In genomic region chr5:28286566-28286965, GRCh38 we compare ENCODE assay signal across 21 cellular contexts.
DNase-seq lines count a peak whose midpoint lies in the region; ATAC-seq and TF ChIP-seq lines count a peak whose summit lies in the region.
"Had no signal": no experiment of that assay in that cellular context is flagged by ENCODE, and none has a peak within 500 bp of the region (broad histone marks: within the 10 kb centered on the region; RNA-seq: fewer than 3 reads in every experiment).

No MANE protein-coding gene starts in this region.

- H4K20me1 ChIP-seq in hepatocyte (ENCODE audit: insufficient read depth, poor library complexity, severe bottlenecking) (no peaks in the 10 kb centered on the region), PC-3 (ENCODE audit: low read length) (no peaks in the 10 kb centered on the region)

- H2BK120ac ChIP-seq in trophoblast cell (ENCODE audit: insufficient read depth, low read length, poor library complexity) = no peak overlapping the region

- H3K23ac ChIP-seq in trophoblast cell (ENCODE audit: low read length) = no peak overlapping the region

- H3K27me3 ChIP-seq in hepatocyte = no peaks in the 10 kb centered on the region
- H3K27me3 ChIP-seq in trophoblast cell (ENCODE audit: insufficient read depth, low read length) = no peaks in the 10 kb centered on the region
- no peaks in the 10 kb centered on the region for H3K27me3 ChIP-seq in PC-3 (ENCODE audit: low read length)
- H3K27me3 ChIP-seq: MG63, SJSA1 had no signal

- H2BK12ac ChIP-seq in trophoblast cell (ENCODE audit: low read length) = no peak overlapping the region

- H3K4me2 ChIP-seq in hepatocyte (peak overlapping the region; percentile 64), trophoblast cell (ENCODE audit: low read length) (peak overlapping the region; percentile 44), PC-3 (ENCODE audit: low read length) (no peak overlapping the region; the same call in 1 of the 2 replicates)

- POLR2A ChIA-PET in PC-3 (lab: Charles Lee; ENCODE audit: unreplicated experiment) = no interaction called here

- TF ChIP-seq CTCF in hepatocyte (IDR thresholded peaks at IDR 0.05; ENCODE audit: poor library complexity) = no peak
- TF ChIP-seq CTCF in PC-3 (conservative IDR thresholded peaks at IDR 0.05; ENCODE audit: low read depth, low read length) = no peak

- no peak overlapping the region for H3K14ac ChIP-seq in trophoblast cell (ENCODE audit: low read length)

- H3K4me1 ChIP-seq in hepatocyte (ENCODE audit: insufficient read depth) (no peaks in the 10 kb centered on the region), trophoblast cell (ENCODE audit: control insufficient read depth in 1 of 2, insufficient read depth in 2 of 2, low read length in 2 of 2) (no peaks in the 10 kb centered on the region), PC-3 (ENCODE audit: insufficient read depth, low read length) (no peaks in the 10 kb centered on the region)
- H3K4me1 ChIP-seq: SJSA1 had no signal

- H3K79me2 ChIP-seq in hepatocyte (no peaks in the 10 kb centered on the region), trophoblast cell (ENCODE audit: control insufficient read depth, insufficient read depth, low read length, poor library complexity) (no peaks in the 10 kb centered on the region), PC-3 (ENCODE audit: low read length) (no peaks in the 10 kb centered on the region)

- no peak overlapping the region for H3K27ac ChIP-seq in hepatocyte
- no peak overlapping the region for H3K27ac ChIP-seq in trophoblast cell (ENCODE audit: low read depth, low read length)
- H3K27ac ChIP-seq in PC-3 (ENCODE audit: low read length) = no peak overlapping the region
- H3K27ac ChIP-seq: 22Rv1, SJSA1 had no signal

- no peak overlapping the region for H4K12ac ChIP-seq in trophoblast cell (ENCODE audit: low read depth, low read length)

- no peaks in the 10 kb centered on the region for H3K36me3 ChIP-seq in hepatocyte (replicated peaks; ENCODE audit: insufficient read depth, low read depth)
- no peaks in the 10 kb centered on the region for H3K36me3 ChIP-seq in trophoblast cell (ENCODE audit: control insufficient read depth in 1 of 2, insufficient read depth in 2 of 2, low read length in 2 of 2)
- H3K36me3 ChIP-seq in PC-3 (ENCODE audit: low read depth, low read length) = no peaks in the 10 kb centered on the region
- H3K36me3 ChIP-seq: MG63, SJSA1 had no signal

- H3K9me2 ChIP-seq in hepatocyte (replicated peaks; ENCODE audit: insufficient read depth) (no peaks in the 10 kb centered on the region), PC-3 (replicated peaks; ENCODE audit: low read length) (0 out of 2 replicates have a peak, but pooled peaks cover 4% of the 10 kb centered on the region)

- H3K4ac ChIP-seq in trophoblast cell (ENCODE audit: low read depth, low read length) = no peak overlapping the region

- DNase-seq in NCI-H146 (lab: John Stamatoyannopoulos, UW) = peak; percentile 5
- no peak for DNase-seq in NCI-H146 treated with DMSO at 0.1 percent for 48 hours (lab: John Stamatoyannopoulos, UW; ENCODE audit: unreplicated experiment)
- DNase-seq in M059J (ENCODE audit: low read depth) = peak; percentile 3
- no peak for DNase-seq in hepatocyte (ENCODE audit: low spot score)
- DNase-seq in trophoblast cell = peak; percentile 12 to 57
- DNase-seq in PC-3 = no peak
- DNase-seq: AML-193, DMS 273 treated with DMSO at 0.1 percent for 48 hours, HFFc6, Karpas-422, MG63, NCI-H1048, NCI-H1436, NCI-H2029 treated with DMSO at 0.1 percent for 48 hours, NCI-H774, OCI-M1 had no signal

- CTCF ChIA-PET in PC-3 (lab: Charles Lee) = no interaction called here

- H3K9me3 ChIP-seq in hepatocyte (ENCODE audit: low read depth) = no peaks in the 10 kb centered on the region
- H3K9me3 ChIP-seq in trophoblast cell (ENCODE audit: insufficient read depth, low read depth, low read length) = no peaks in the 10 kb centered on the region
- H3K9me3 ChIP-seq in PC-3 (ENCODE audit: low read length) = no peaks in the 10 kb centered on the region
- H3K9me3 ChIP-seq: MG63, SJSA1 had no signal

- H3K9ac ChIP-seq in trophoblast cell (ENCODE audit: low read length) = no peak overlapping the region
- no peak overlapping the region for H3K9ac ChIP-seq in PC-3 (ENCODE audit: low read length)

- no peak overlapping the region for H3K18ac ChIP-seq in trophoblast cell (ENCODE audit: low read length)

- H3K79me1 ChIP-seq in trophoblast cell (ENCODE audit: low read length) = no peaks in the 10 kb centered on the region

- intact Hi-C loops in PC-3 (cut with micrococcal nuclease) = no loop called here

- no TSS peak for BruUV-seq in PC-3 (replicated peaks; lab: Mats Ljungman, UMichigan)

- H3F3A ChIP-seq in PC-3 (ENCODE audit: low read length, unreplicated experiment) = no peaks in the 10 kb centered on the region

- no peak overlapping the region for H4K8ac ChIP-seq in trophoblast cell (ENCODE audit: low read depth, low read length)

- no peak overlapping the region for H4K91ac ChIP-seq in trophoblast cell (ENCODE audit: low read depth, low read length)

- H3K4me3 ChIP-seq in hepatocyte (peak overlapping the region; percentile 2), trophoblast cell (ENCODE audit: low read depth, low read length) (no peak overlapping the region), PC-3 (ENCODE audit: low read length) (no peak overlapping the region)
- H3K4me3 ChIP-seq: GM12878, MG63, SJSA1 had no signal

- no peak for ATAC-seq in GM18868 (IDR thresholded peaks at IDR 0.05; ENCODE audit: unreplicated experiment)
- no peak for ATAC-seq in HG03571 (IDR thresholded peaks at IDR 0.05; ENCODE audit: unreplicated experiment)
- ATAC-seq in PC-3 = no peak
- ATAC-seq: GM12878 had no signal

- 54% methylated on average over 5 of the region's 5 CpGs for WGBS in hepatocyte (ENCODE audit: low lambda C conversion rate, missing lambda C conversion rate)
- WGBS in trophoblast cell (ENCODE audit: extremely low coverage, insufficient coverage, insufficient read length) = no CpG with 5 or more reads among the region's 5 CpGs

- H2AFZ ChIP-seq in hepatocyte = peak overlapping the region; percentile 41
- no peak overlapping the region for H2AFZ ChIP-seq in trophoblast cell (ENCODE audit: insufficient read depth, low read length, poor library complexity)
- no peak overlapping the region for H2AFZ ChIP-seq in PC-3 (ENCODE audit: low read length)

- no peak overlapping the region for H2AK5ac ChIP-seq in trophoblast cell (ENCODE audit: low read length)

- no peak overlapping the region for H2BK5ac ChIP-seq in trophoblast cell (ENCODE audit: low read depth, low read length, poor library complexity)

Comparison
In these comparisons a context has a peak if more than half of its experiments do, and no peak if none do; other contexts are left out.
1. DNase-seq: peak in NCI-H146 (single experiment), M059J (single experiment) and trophoblast cell (2 of 2); none in NCI-H146 treated with DMSO at 0.1 percent for 48 hours (single experiment), hepatocyte (single experiment) and PC-3 (single experiment).